Comparison of ENCODE assay signal across 1 cellular context in genomic region chr9:83920469-83920941, GRCh38.
A peak's percentile ranks its signal among the peaks of the same experiment; 100 is the strongest.
TF ChIP-seq lines count a peak whose summit lies in the region.

No MANE protein-coding gene starts in this region.

TF ChIP-seq in HepG2, 621 proteins besides CTCF, POLR2A, EP300 and RAD21 (continued from another document and continues in another):
- no peak for TF ChIP-seq HIC2 (CRISPR knock-in tag; IDR thresholded peaks at IDR 0.05; ENCODE audit: low read depth)
- TF ChIP-seq ZBTB7B (CRISPR knock-in tag; IDR thresholded peaks at IDR 0.05) = no peak
- no peak for TF ChIP-seq TFAP4 (IDR thresholded peaks at IDR 0.05; ENCODE audit: borderline replicate concordance, low read depth)
- TF ChIP-seq KDM5B (CRISPR knock-in tag; IDR thresholded peaks at IDR 0.05; ENCODE audit: borderline replicate concordance) = no peak
- no peak for TF ChIP-seq HMGXB3 (CRISPR knock-in tag; IDR thresholded peaks at IDR 0.05; ENCODE audit: borderline replicate concordance)
- no peak for TF ChIP-seq RXRB (CRISPR knock-in tag; IDR thresholded peaks at IDR 0.05; ENCODE audit: borderline replicate concordance)
- TF ChIP-seq TAF1 (CRISPR knock-in tag; IDR thresholded peaks at IDR 0.05) = no peak
- TF ChIP-seq TERF1 (CRISPR knock-in tag; IDR thresholded peaks at IDR 0.05) = no peak
- no peak for TF ChIP-seq MTERF4 (CRISPR knock-in tag; IDR thresholded peaks at IDR 0.05)
- TF ChIP-seq SIX1 (CRISPR knock-in tag; IDR thresholded peaks at IDR 0.05; ENCODE audit: borderline replicate concordance) = no peak
- no peak for TF ChIP-seq ZNF850 (CRISPR knock-in tag; conservative IDR thresholded peaks at IDR 0.05)
- TF ChIP-seq RAD51 (IDR thresholded peaks at IDR 0.05; ENCODE audit: borderline replicate concordance) = no peak
- no peak for TF ChIP-seq ADNP (CRISPR knock-in tag; IDR thresholded peaks at IDR 0.05)
- no peak for TF ChIP-seq AGO1 (IDR thresholded peaks at IDR 0.05; ENCODE audit: low read depth, low read length, poor library complexity, severe bottlenecking)
- TF ChIP-seq ZNF558 (CRISPR knock-in tag; IDR thresholded peaks at IDR 0.05; ENCODE audit: borderline replicate concordance) = no peak
- no peak for TF ChIP-seq ZNF713 (CRISPR knock-in tag; IDR thresholded peaks at IDR 0.05)
- TF ChIP-seq ZNF574 (CRISPR knock-in tag; IDR thresholded peaks at IDR 0.05) = no peak
- TF ChIP-seq ZBED4 (CRISPR knock-in tag; IDR thresholded peaks at IDR 0.05; ENCODE audit: borderline replicate concordance) = no peak
- TF ChIP-seq ZNF383 (CRISPR knock-in tag; IDR thresholded peaks at IDR 0.05; ENCODE audit: borderline replicate concordance) = no peak
- no peak for TF ChIP-seq NR2F6 (IDR thresholded peaks at IDR 0.05)
- no peak for TF ChIP-seq NR2F6 (CRISPR knock-in tag; IDR thresholded peaks at IDR 0.05)
- no peak for TF ChIP-seq DDIT3 (CRISPR knock-in tag; IDR thresholded peaks at IDR 0.05)
- TF ChIP-seq HNF4A (CRISPR knock-in tag; IDR thresholded peaks at IDR 0.05) = peak; percentile 41; the same call in 1 of the 2 replicates
- TF ChIP-seq NFIB (CRISPR knock-in tag; IDR thresholded peaks at IDR 0.05; ENCODE audit: borderline replicate concordance) = no peak
- no peak for TF ChIP-seq DR1 (CRISPR knock-in tag; IDR thresholded peaks at IDR 0.05)
- no peak for TF ChIP-seq CSRNP1 (CRISPR knock-in tag; IDR thresholded peaks at IDR 0.05)
- 0 out of 2 replicates have a peak, but pooled peaks have one; percentile 75 for TF ChIP-seq ZNF557 (CRISPR knock-in tag; IDR thresholded peaks at IDR 0.05)
- TF ChIP-seq TOPORS (CRISPR knock-in tag; IDR thresholded peaks at IDR 0.05) = no peak
- no peak for TF ChIP-seq HIVEP1 (CRISPR knock-in tag; IDR thresholded peaks at IDR 0.05)
- no peak for TF ChIP-seq ZNF10 (CRISPR knock-in tag; IDR thresholded peaks at IDR 0.05; ENCODE audit: borderline replicate concordance, low read depth)
- no peak for TF ChIP-seq ATF2 (CRISPR knock-in tag; IDR thresholded peaks at IDR 0.05)
- no peak for TF ChIP-seq ZNF816 (CRISPR knock-in tag; IDR thresholded peaks at IDR 0.05; ENCODE audit: borderline replicate concordance)
- no peak for TF ChIP-seq ZNF362 (CRISPR knock-in tag; IDR thresholded peaks at IDR 0.05; ENCODE audit: borderline replicate concordance)
